In genomic region chr1:4171480-4172450, GRCh38 we compare ENCODE assay signal across 15 cellular contexts.
DNase-seq lines count a peak whose midpoint lies in the region; ATAC-seq and TF ChIP-seq lines count a peak whose summit lies in the region.
"Had no signal": no experiment of that assay in that cellular context is flagged by ENCODE, and none has a peak within 500 bp of the region (broad histone marks: within the 10 kb centered on the region; RNA-seq: fewer than 3 reads in every experiment).

No MANE protein-coding gene starts in this region.

- no peaks in the 10 kb centered on the region for H3F3A ChIP-seq in PC-9 (ENCODE audit: insufficient read depth, low read depth)

- no peaks in the 10 kb centered on the region for H4K20me1 ChIP-seq in PC-9 (ENCODE audit: insufficient read depth)

- no peaks in the 10 kb centered on the region for H3K9me2 ChIP-seq in PC-9 (ENCODE audit: insufficient read depth)

- H3K79me2 ChIP-seq in PC-9 (ENCODE audit: low read depth), result no peaks in the 10 kb centered on the region

- H3K36me3 ChIP-seq in PC-9 (ENCODE audit: low read depth), result no peaks in the 10 kb centered on the region
- H3K36me3 ChIP-seq: heart right ventricle had no signal

- POLR2A ChIA-PET in HEK293T (lab: Yijun Ruan, JAX) (no interaction called here), PC-9 (lab: Charles Lee; ENCODE audit: unreplicated experiment) (no interaction called here)

- H3K4me1 ChIP-seq in PC-9 (replicated peaks; ENCODE audit: insufficient read depth), result no peaks in the 10 kb centered on the region
- H3K4me1 ChIP-seq: heart right ventricle had no signal

- no peak for TF ChIP-seq CTCF in PC-9 (conservative IDR thresholded peaks at IDR 0.05)

- H3K9me3 ChIP-seq in PC-9 (ENCODE audit: insufficient read depth, low read depth), result no peaks in the 10 kb centered on the region
- H3K9me3 ChIP-seq: heart right ventricle had no signal

- H3K27ac ChIP-seq in PC-9, result no peak overlapping the region
- H3K27ac ChIP-seq: heart right ventricle had no signal

- peak; percentile 17 for ATAC-seq in sciatic nerve
- no peak for ATAC-seq in HG02642 (IDR thresholded peaks at IDR 0.05; ENCODE audit: poor library complexity, unreplicated experiment)
- ATAC-seq: K562; stimulated activated naive B cell treated with anti-CD40 and anti-IgM and Interleukin-4, amounts not matched to agents 10 μg/mL and 1 μg/mL and 100 μg/mL, for 72 hours had no signal

- DNase-seq in D341Med (ENCODE audit: low spot score) (peak; percentile 8), HEK293T (ENCODE audit: extremely low spot score) (peak; percentile 2), cardiac septum (ENCODE audit: low spot score) (peak; percentile 63), sciatic nerve (ENCODE audit: low spot score) (no peak), PC-9 (no peak)
- no peak for DNase-seq in effector CD8-positive, alpha-beta T cell (lab: John Stamatoyannopoulos, UW)
- DNase-seq: activated naive CD4-positive, alpha-beta T cell treated with Interleukin-2 at 50 U/mL for 16 hours; HCEC 1CT; heart right ventricle; mesenchymal stem cell; NCI-H526 treated with DMSO at 0.1 percent for 48 hours; stimulated activated naive B cell treated with anti-CD40 and anti-IgM and Interleukin-4, amounts not matched to agents 10 μg/mL and 1 μg/mL and 100 μg/mL, for 72 hours; T-helper 2 cell had no signal

- peaks cover 73% of the 10 kb centered on the region for H3K27me3 ChIP-seq in PC-9 (ENCODE audit: insufficient read depth, low read depth)

- CTCF ChIA-PET in HEK293T (lab: Yijun Ruan, JAX) (no interaction called here), PC-9 (lab: Charles Lee) (no interaction called here)

- intact Hi-C loops in cardiac septum (cut with DNase I) (no loop called here), sciatic nerve (cut with DNase I) (no loop called here), PC-9 (cut with micrococcal nuclease; ENCODE audit: unreplicated experiment) (no loop called here)

- H3K4me2 ChIP-seq in PC-9, result no peak overlapping the region

- no peak overlapping the region for H2AFZ ChIP-seq in PC-9

- H3K4me3 ChIP-seq in PC-9, result no peak overlapping the region
- H3K4me3 ChIP-seq: heart right ventricle, K562 had no signal

- BruUV-seq in PC-9 (replicated peaks; lab: Mats Ljungman, UMichigan), result no TSS peak

TF ChIP-seq in HEK293T, 16 proteins besides CTCF, POLR2A, EP300 and RAD21:
- TF ChIP-seq TARDBP (IDR thresholded peaks at IDR 0.05) (no peak), CTBP1 (IDR thresholded peaks at IDR 0.05; ENCODE audit: borderline replicate concordance) (no peak), FOXA1 (IDR thresholded peaks at IDR 0.05) (no peak), NFRKB (IDR thresholded peaks at IDR 0.05) (no peak), BHLHE40 (IDR thresholded peaks at IDR 0.05; ENCODE audit: borderline replicate concordance) (no peak), SP1 (IDR thresholded peaks at IDR 0.05) (no peak), ZNF384 (IDR thresholded peaks at IDR 0.05) (no peak), L3MBTL2 (conservative IDR thresholded peaks at IDR 0.05) (no peak), ARNT (IDR thresholded peaks at IDR 0.05) (no peak), FOXM1 (IDR thresholded peaks at IDR 0.05; ENCODE audit: borderline replicate concordance) (no peak), ELF4 (IDR thresholded peaks at IDR 0.05) (no peak), LEF1 (IDR thresholded peaks at IDR 0.05; ENCODE audit: borderline replicate concordance) (no peak), FOXK2 (IDR thresholded peaks at IDR 0.05) (no peak), HDGF (IDR thresholded peaks at IDR 0.05; ENCODE audit: borderline replicate concordance) (no peak), SUZ12 (IDR thresholded peaks at IDR 0.05) (no peak)
- TF ChIP-seq, protein P1, sequence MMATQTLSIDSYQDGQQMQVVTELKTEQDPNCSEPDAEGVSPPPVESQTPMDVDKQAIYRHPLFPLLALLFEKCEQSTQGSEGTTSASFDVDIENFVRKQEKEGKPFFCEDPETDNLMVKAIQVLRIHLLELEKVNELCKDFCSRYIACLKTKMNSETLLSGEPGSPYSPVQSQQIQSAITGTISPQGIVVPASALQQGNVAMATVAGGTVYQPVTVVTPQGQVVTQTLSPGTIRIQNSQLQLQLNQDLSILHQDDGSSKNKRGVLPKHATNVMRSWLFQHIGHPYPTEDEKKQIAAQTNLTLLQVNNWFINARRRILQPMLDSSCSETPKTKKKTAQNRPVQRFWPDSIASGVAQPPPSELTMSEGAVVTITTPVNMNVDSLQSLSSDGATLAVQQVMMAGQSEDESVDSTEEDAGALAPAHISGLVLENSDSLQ (IDR thresholded peaks at IDR 0.05), result no peak

Comparison
In these comparisons a context has a peak if more than half of its experiments do, and no peak if none do; other contexts are left out.
1. DNase-seq: peak in D341Med (single experiment), HEK293T (single experiment) and cardiac septum (single experiment); none in sciatic nerve (single experiment), PC-9 (0 of 2) and effector CD8-positive, alpha-beta T cell (single experiment).